ENCODE assay signal across 8 cellular contexts in the genomic region with DNA sequence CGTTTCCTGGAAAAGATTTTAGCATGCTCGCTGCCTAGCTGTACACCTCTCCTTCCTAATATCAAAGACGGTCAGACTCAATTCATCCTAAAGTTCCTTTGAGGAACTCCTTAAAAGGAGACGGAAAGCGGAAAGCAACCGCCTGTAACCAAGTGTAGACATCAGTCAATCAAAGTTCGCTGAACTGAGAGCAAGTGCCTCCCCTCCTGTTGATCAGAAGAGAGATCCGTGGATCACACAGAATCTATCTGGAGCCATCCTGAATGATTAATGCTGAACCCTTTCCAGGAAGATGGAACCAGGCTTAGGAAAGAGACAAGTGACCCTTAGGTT. TPM values are rescaled to one million over a fixed set of nuclear protein-coding genes. Genes with fewer than 3 reads are reported as not detected.
A peak's percentile ranks its signal among the peaks of the same experiment; 100 is the strongest.
DNase-seq lines count a peak whose midpoint lies in the region; ATAC-seq and TF ChIP-seq lines count a peak whose summit lies in the region.

No MANE protein-coding gene starts in this region.

- no peak for TF ChIP-seq POLR2A in gastroesophageal sphincter (IDR thresholded peaks at IDR 0.05)
- no peak for TF ChIP-seq POLR2A in ovary (IDR thresholded peaks at IDR 0.05)

- no peaks in the 10 kb centered on the region for H3K9me3 Mint-ChIP-seq in activated CD4-positive, alpha-beta memory T cell treated with anti-CD3 and anti-CD28 coated beads, Interleukin-2, amount 10 ng/mL, durations not matched to agents 7 days and 5 days

- H3K36me3 Mint-ChIP-seq in activated CD4-positive, alpha-beta memory T cell treated with anti-CD3 and anti-CD28 coated beads, Interleukin-2, amount 10 ng/mL, durations not matched to agents 7 days and 5 days (ENCODE audit: low read depth): peaks cover 16% of the 10 kb centered on the region

- H3K27ac ChIP-seq in 22Rv1 (peak overlapping the region; percentile 92), HUES6 (ENCODE audit: low read depth, low read length) (peak overlapping the region; percentile 54; the same call in 1 of the 2 replicates), gastroesophageal sphincter (peak overlapping the region; percentile 70 to 98 (median 96)), ovary (peak overlapping the region; percentile 85 to 92)

- peak; percentile 39 for DNase-seq in activated CD4-positive, alpha-beta memory T cell treated with anti-CD3 and anti-CD28 coated beads, Interleukin-2, amount 10 ng/mL, durations not matched to agents 7 days and 5 days
- DNase-seq in ovary: no peak
- DNase-seq in GM19238 (ENCODE audit: insufficient read length, low spot score): no peak
- DNase-seq in posterior cingulate gyrus: no peak

- TF ChIP-seq CTCF in 22Rv1 (IDR thresholded peaks at IDR 0.05) (no peak), gastroesophageal sphincter (IDR thresholded peaks at IDR 0.05) (no peak), ovary (IDR thresholded peaks at IDR 0.05) (no peak)

- H3K4me3 ChIP-seq in HUES6 (ENCODE audit: low read depth, low read length) (peak overlapping the region; percentile 89), gastroesophageal sphincter (peak overlapping the region; percentile 47 to 88), ovary (peak overlapping the region; percentile 68)

- 0 to 5% methylated on average over 5 to 7 of the region's 8 CpGs for WGBS in gastroesophageal sphincter (ENCODE audit: low coverage in 1 of 2), 2 donors
- WGBS in ovary, 3 donors: 2 to 3% (median 2%) methylated on average over 8 of the region's 8 CpGs

- H3K27me3 ChIP-seq in HUES6 (ENCODE audit: control insufficient read depth, insufficient read depth, low read length) (no peaks in the 10 kb centered on the region), gastroesophageal sphincter (no peaks in the 10 kb centered on the region), ovary (no peaks in the 10 kb centered on the region)

- peak overlapping the region; percentile 78 for H3K9ac ChIP-seq in HUES6 (ENCODE audit: low read length)

- no peaks in the 10 kb centered on the region for H3K36me3 ChIP-seq in HUES6 (ENCODE audit: control insufficient read depth, insufficient read depth, low read length)
- peaks cover 0 to under 1% of the 10 kb centered on the region in 2 donors for H3K36me3 ChIP-seq in gastroesophageal sphincter
- no peaks in the 10 kb centered on the region for H3K36me3 ChIP-seq in ovary

- CTCF ChIA-PET in activated CD4-positive, alpha-beta memory T cell treated with anti-CD3 and anti-CD28 coated beads, Interleukin-2, amount 10 ng/mL, durations not matched to agents 7 days and 5 days (lab: Charles Lee): interaction anchor here (0.7 to 4.4 kb wide), 14 partner anchors 9 to 267 kb away, joined by 3 to 54 read pairs (median 9); a partner anchor contains a TSS

- H3K4me1 Mint-ChIP-seq in activated CD4-positive, alpha-beta memory T cell treated with anti-CD3 and anti-CD28 coated beads, Interleukin-2, amount 10 ng/mL, durations not matched to agents 7 days and 5 days: peaks cover 45% of the 10 kb centered on the region

- no peak for TF ChIP-seq EP300 in gastroesophageal sphincter (IDR thresholded peaks at IDR 0.05)
- TF ChIP-seq EP300 in ovary (IDR thresholded peaks at IDR 0.05): no peak

- H3K4me1 ChIP-seq in HUES6 (ENCODE audit: control insufficient read depth, insufficient read depth, low read length): peaks cover 11% of the 10 kb centered on the region
- H3K4me1 ChIP-seq in gastroesophageal sphincter: peaks cover 4 to 34% (median 5%) of the 10 kb centered on the region in 3 donors
- no peaks in the 10 kb centered on the region for H3K4me1 ChIP-seq in ovary (ENCODE audit: insufficient read depth)

- POLR2A ChIA-PET in activated CD4-positive, alpha-beta memory T cell treated with anti-CD3 and anti-CD28 coated beads, Interleukin-2, amount 10 ng/mL, durations not matched to agents 7 days and 5 days (lab: Charles Lee): interaction anchor here (0.9 to 5.3 kb wide), 13 partner anchors 9 to 270 kb away, joined by 3 to 41 read pairs (median 5); a partner anchor contains a TSS

- peak; percentile 41 for ATAC-seq in GM18511 (IDR thresholded peaks at IDR 0.05; ENCODE audit: unreplicated experiment)
- no peak for ATAC-seq in gastroesophageal sphincter

- peak overlapping the region; percentile 97 for H3K4me3 Mint-ChIP-seq in activated CD4-positive, alpha-beta memory T cell treated with anti-CD3 and anti-CD28 coated beads, Interleukin-2, amount 10 ng/mL, durations not matched to agents 7 days and 5 days

- H3K9me3 ChIP-seq in HUES6 (ENCODE audit: control insufficient read depth, insufficient read depth, low read depth, low read length) (no peaks in the 10 kb centered on the region), gastroesophageal sphincter (no peaks in the 10 kb centered on the region), ovary (no peaks in the 10 kb centered on the region)

- intact Hi-C loops in ovary (cut with DNase I) (loop anchor here in 2 of 4 donors (5.0 kb wide), 2 partner anchors 49 to 199 kb away; a partner anchor contains a TSS), posterior cingulate gyrus (cut with DNase I) (loop anchor here (2.0 to 5.0 kb wide), 3 partner anchors 41 to 195 kb away; a partner anchor contains a TSS)

- H3K27ac Mint-ChIP-seq in activated CD4-positive, alpha-beta memory T cell treated with anti-CD3 and anti-CD28 coated beads, Interleukin-2, amount 10 ng/mL, durations not matched to agents 7 days and 5 days: peak overlapping the region; percentile 98

- no peaks in the 10 kb centered on the region for H3K27me3 Mint-ChIP-seq in activated CD4-positive, alpha-beta memory T cell treated with anti-CD3 and anti-CD28 coated beads, Interleukin-2, amount 10 ng/mL, durations not matched to agents 7 days and 5 days

RNA-seq across cellular contexts. Expression of a gene that starts 0.5 kb away (rescaled TPM):
- total RNA-seq in activated CD4-positive, alpha-beta memory T cell treated with anti-CD3 and anti-CD28 coated beads, Interleukin-2, amount 10 ng/mL, durations not matched to agents 7 days and 5 days: 10 to 100 TPM; 60.7 to 63.5 TPM
- total RNA-seq in gastroesophageal sphincter (10 to 100 TPM; 12.9 to 27.6 (median 20.5) TPM), ovary (10 to 100 TPM in 6 of 7 donors, 1 to 10 TPM in 1; 8.2 to 24.0 (median 18.2) TPM)
- 10 to 100 TPM in 1 of 2 donors, 1 to 10 TPM in 1; 8.5 to 29.1 TPM for polyA plus RNA-seq in ovary

RNA-seq across cellular contexts. Expression of a gene that starts 22.2 kb away (rescaled TPM):
- under 1 TPM in 1 of 2 experiments, not detected in 1; 0.05 TPM for total RNA-seq in activated CD4-positive, alpha-beta memory T cell treated with anti-CD3 and anti-CD28 coated beads, Interleukin-2, amount 10 ng/mL, durations not matched to agents 7 days and 5 days
- total RNA-seq in gastroesophageal sphincter (1 to 10 TPM in 2 of 4 donors, under 1 TPM in 2; 0.27 to 2.6 (median 1.1) TPM), ovary (1 to 10 TPM in 2 of 7 donors, under 1 TPM in 5; under 0.01 to 1.2 (median 0.72) TPM)
- 1 to 10 TPM in 1 of 2 donors, under 1 TPM in 1; 0.73 to 1.1 TPM for polyA plus RNA-seq in ovary

RNA-seq across cellular contexts. Expression of a gene that starts 40.9 kb away (rescaled TPM):
- total RNA-seq in activated CD4-positive, alpha-beta memory T cell treated with anti-CD3 and anti-CD28 coated beads, Interleukin-2, amount 10 ng/mL, durations not matched to agents 7 days and 5 days: 10 to 100 TPM; 35.8 to 40.3 TPM
- total RNA-seq in gastroesophageal sphincter (10 to 100 TPM; 28.2 to 44.4 (median 34.4) TPM), ovary (10 to 100 TPM; 31.8 to 68.8 (median 37.6) TPM)
- polyA plus RNA-seq in ovary: 10 to 100 TPM; 38.1 to 39.4 TPM

RNA-seq across cellular contexts. Expression of a gene that starts 41.3 kb away (rescaled TPM):
- 100 to 1,000 TPM in 1 of 2 experiments, 10 to 100 TPM in 1; 91.9 to 103 TPM for total RNA-seq in activated CD4-positive, alpha-beta memory T cell treated with anti-CD3 and anti-CD28 coated beads, Interleukin-2, amount 10 ng/mL, durations not matched to agents 7 days and 5 days
- 100 to 1,000 TPM in 1 of 4 donors, 10 to 100 TPM in 3; 86.2 to 120 (median 98.0) TPM for total RNA-seq in gastroesophageal sphincter
- 100 to 1,000 TPM; 141 to 172 (median 159) TPM for total RNA-seq in ovary
- 100 to 1,000 TPM; 182 to 292 TPM for polyA plus RNA-seq in ovary

RNA-seq across cellular contexts. Expression of a gene that starts 47.5 kb away (rescaled TPM):
- 10 to 100 TPM; 39.5 to 42.9 TPM for total RNA-seq in activated CD4-positive, alpha-beta memory T cell treated with anti-CD3 and anti-CD28 coated beads, Interleukin-2, amount 10 ng/mL, durations not matched to agents 7 days and 5 days
- 10 to 100 TPM; 12.2 to 23.2 (median 20.1) TPM for total RNA-seq in gastroesophageal sphincter
- 10 to 100 TPM; 11.8 to 32.0 (median 24.2) TPM for total RNA-seq in ovary
- polyA plus RNA-seq in ovary: 10 to 100 TPM; 29.7 to 32.9 TPM
